24 cellular contexts compared by ENCODE assay signal in genomic region chr16:55398683-55399230, GRCh38.
DNase-seq lines count a peak whose midpoint lies in the region; ATAC-seq, FAIRE-seq and TF ChIP-seq lines count a peak whose summit lies in the region.
"Had no signal": no experiment of that assay in that cellular context is flagged by ENCODE, and none has a peak within 500 bp of the region (broad histone marks: within the 10 kb centered on the region; RNA-seq: fewer than 3 reads in every experiment).

No MANE protein-coding gene starts in this region.

- CTCF ChIA-PET in H1 (lab: Charles Lee; ENCODE audit: partially characterized antibody), result interaction anchor here (0.6 to 1.9 kb wide), 10 partner anchors 12 to 368 kb away, joined by 3 to 5 read pairs (median 4); no protein-coding TSS in a partner anchor

- intact Hi-C loops in heart right ventricle (cut with DNase I), result loop anchor here in 1 of 10 donors (2.0 kb wide), 1 partner anchor 62 kb away; no protein-coding TSS in a partner anchor
- intact Hi-C loops in posterior cingulate gyrus (cut with DNase I), result no loop called here

- H4K20me1 ChIP-seq in H1 (replicated peaks in 1 of 2; ENCODE audit: control insufficient read depth in 1 of 2, insufficient read depth in 2 of 2, low read length in 2 of 2) (no peaks in the 10 kb centered on the region), neural cell (ENCODE audit: insufficient read depth) (no peaks in the 10 kb centered on the region)
- H4K20me1 ChIP-seq: BLaER1 had no signal

- no peak overlapping the region for H4K5ac ChIP-seq in H1 (ENCODE audit: insufficient read length, low read depth, low read length)

- H3K9ac ChIP-seq in H1 (replicated peaks in 1 of 4; ENCODE audit: extremely low read depth in 1 of 4, low read depth in 3 of 4, low read length in 3 of 4) (no peak overlapping the region), neural cell (ENCODE audit: low read length) (no peak overlapping the region)
- H3K9ac ChIP-seq: BLaER1 had no signal

- no peak overlapping the region for H3K23ac ChIP-seq in H1 (ENCODE audit: insufficient read length)

- no peaks in the 10 kb centered on the region for H3K79me1 ChIP-seq in H1 (ENCODE audit: low read depth, low read length)

- H3K36me3 ChIP-seq in heart right ventricle (no peaks in the 10 kb centered on the region), right atrium auricular region (no peaks in the 10 kb centered on the region), H1 (ENCODE audit: control insufficient read depth in 2 of 4, insufficient read depth in 4 of 4, low read length in 3 of 4) (no peaks in the 10 kb centered on the region), neural cell (ENCODE audit: insufficient read depth, low read length) (no peaks in the 10 kb centered on the region)
- H3K36me3 ChIP-seq: BLaER1, SJSA1 had no signal

- TF ChIP-seq POLR2A in H1 (IDR thresholded peaks at IDR 0.05; ENCODE audit: control extremely low read depth in 1 of 2, low read depth in 2 of 2, low read length in 2 of 2), result no peak

- no peak overlapping the region for H2AK5ac ChIP-seq in H1 (ENCODE audit: low read depth, low read length)

- FAIRE-seq in H1 (lab: Jason Lieb, UNC), result no peak
- FAIRE-seq: A204.1, HTR-8/SVneo, K562 had no signal

- no peak overlapping the region for H2BK120ac ChIP-seq in H1 (replicated peaks; ENCODE audit: low read depth, low read length)

- H3K4me2 ChIP-seq in H1 (ENCODE audit: insufficient read depth in 1 of 2, low read depth in 2 of 2, low read length in 2 of 2) (no peak overlapping the region), neural cell (ENCODE audit: low read length) (no peak overlapping the region)
- H3K4me2 ChIP-seq: BLaER1 had no signal

- H2AFZ ChIP-seq in H1 (ENCODE audit: low read length) (no peak overlapping the region), neural cell (ENCODE audit: low read depth, low read length) (no peak overlapping the region)

- POLR2A ChIA-PET in H1 (lab: Charles Lee; ENCODE audit: partially characterized antibody), result interaction anchor here (0.8 kb wide), 1 partner anchor 10 kb away, joined by 3 read pairs; no protein-coding TSS in a partner anchor

- TF ChIP-seq CTCF in heart right ventricle (IDR thresholded peaks at IDR 0.05) (no peak), right atrium auricular region (IDR thresholded peaks at IDR 0.05) (no peak), H1 (IDR thresholded peaks at IDR 0.05; ENCODE audit: control extremely low read depth in 1 of 3, insufficient read depth in 1 of 3, low read depth in 1 of 3, low read length in 3 of 3) (peak; percentile 22 to 39 (median 36)), neural cell (IDR thresholded peaks at IDR 0.05; ENCODE audit: poor library complexity, severe bottlenecking) (peak; percentile 28)

- H3K14ac ChIP-seq in H1 (ENCODE audit: insufficient read length), result no peak overlapping the region

- H3K9me3 ChIP-seq in heart right ventricle, result no peaks in the 10 kb centered on the region
- H3K9me3 ChIP-seq in right atrium auricular region, result no peaks in the 10 kb centered on the region
- no peaks in the 10 kb centered on the region for H3K9me3 ChIP-seq in H1 (ENCODE audit: insufficient read depth in 2 of 2, low read depth in 1 of 2, low read length in 1 of 2)
- no peaks in the 10 kb centered on the region for H3K9me3 ChIP-seq in neural cell (ENCODE audit: low read length)
- H3K9me3 ChIP-seq: BLaER1, SJSA1 had no signal

- DNase-seq in heart right ventricle, result no peak
- no peak for DNase-seq in right atrium auricular region (ENCODE audit: low spot score)
- no peak for DNase-seq in H1 (ENCODE audit: low read depth in 1 of 2, low spot score in 2 of 2)
- no peak for DNase-seq in posterior cingulate gyrus
- DNase-seq in NCI-H2196 (lab: John Stamatoyannopoulos, UW; ENCODE audit: unreplicated experiment), result no peak
- DNase-seq: CD4-positive, CD25-positive, alpha-beta regulatory T cell; DMS153; DND-41; H7; Kasumi-1; NCI-H1092 treated with DMSO at 0.1 percent for 48 hours; NCI-H1436; NCI-H187; NCI-H2081 treated with DMSO at 0.1 percent for 48 hours; NCI-H526 treated with DMSO at 0.1 percent for 48 hours; Right ventricle myocardium superior; RPMI8226 had no signal

- no peaks in the 10 kb centered on the region; the same call in 1 of the 2 replicates for H3K23me2 ChIP-seq in H1 (ENCODE audit: low read depth, low read length)

- TF ChIP-seq EP300 in H1 (IDR thresholded peaks at IDR 0.05; ENCODE audit: borderline replicate concordance in 1 of 2, low read depth in 2 of 2, low read length in 2 of 2), result no peak
- TF ChIP-seq EP300 in neural cell (conservative IDR thresholded peaks at IDR 0.05; ENCODE audit: poor library complexity, severe bottlenecking), result no peak

- H2BK12ac ChIP-seq in H1 (ENCODE audit: low read depth, low read length), result no peak overlapping the region

- 68 to 77% methylated on average over 13 of the region's 13 CpGs for WGBS in heart right ventricle, 2 donors
- WGBS in H1 (ENCODE audit: extremely low coverage in 1 of 2, insufficient coverage in 1 of 2, insufficient read length in 1 of 2, insufficient replicate concordance in 2 of 2, low coverage in 1 of 2, low lambda C conversion rate in 2 of 2, missing lambda C conversion rate in 1 of 2), 2 experiments, result 76% methylated on average over 13 of the region's 13 CpGs; no CpG with 5 or more reads in 1 of the 2 experiments

- H2BK20ac ChIP-seq in H1 (ENCODE audit: low read length), result no peak overlapping the region

- no peak overlapping the region for H3K4me3 ChIP-seq in heart right ventricle
- no peak overlapping the region for H3K4me3 ChIP-seq in right atrium auricular region
- no peak overlapping the region for H3K4me3 ChIP-seq in H1 (ENCODE audit: extremely low read depth in 1 of 4, insufficient read depth in 2 of 4, low read depth in 3 of 4, low read length in 4 of 4)
- H3K4me3 ChIP-seq in neural cell (ENCODE audit: low read length), result no peak overlapping the region
- H3K4me3 ChIP-seq: BLaER1, K562, SJSA1 had no signal

- H3K4ac ChIP-seq in H1 (replicated peaks; ENCODE audit: insufficient read length, low read depth, low read length), result no peak overlapping the region

- H3K79me2 ChIP-seq in H1 (ENCODE audit: control insufficient read depth in 1 of 2, insufficient read depth in 2 of 2, low read length in 2 of 2), result no peaks in the 10 kb centered on the region
- no peaks in the 10 kb centered on the region for H3K79me2 ChIP-seq in neural cell (replicated peaks; ENCODE audit: insufficient read depth, low read length)

- H3K27me3 ChIP-seq in heart right ventricle (peaks cover 0 to 8% (median 0%) of the 10 kb centered on the region in 7 donors), right atrium auricular region (no peaks in the 10 kb centered on the region), H1 (replicated peaks in 1 of 4; ENCODE audit: control insufficient read depth in 3 of 4, extremely low read depth in 1 of 4, insufficient read depth in 3 of 4, low read length in 3 of 4) (no peaks in the 10 kb centered on the region), neural cell (ENCODE audit: insufficient read depth, low read depth, low read length) (no peaks in the 10 kb centered on the region)
- H3K27me3 ChIP-seq: BLaER1 had no signal

- peak; percentile 54 to 61 for TF ChIP-seq RAD21 in H1 (IDR thresholded peaks at IDR 0.05 in 1 of 2, conservative IDR thresholded peaks at IDR 0.05 in 1 of 2; ENCODE audit: low read depth in 2 of 2, low read length in 2 of 2)
- peak; percentile 30 for TF ChIP-seq RAD21 in neural cell (conservative IDR thresholded peaks at IDR 0.05)

- no peak overlapping the region for H3K18ac ChIP-seq in H1 (ENCODE audit: extremely low read depth, low read length)

- no peak overlapping the region for H2BK15ac ChIP-seq in H1 (ENCODE audit: low read length)

- no peak overlapping the region for H3K56ac ChIP-seq in H1 (replicated peaks; ENCODE audit: insufficient read length, low read depth, low read length)

- no peak overlapping the region for H4K91ac ChIP-seq in H1 (replicated peaks; ENCODE audit: insufficient read length, low read length)

- ATAC-seq in heart right ventricle, result peak in 6 of 8 donors; percentile 7 to 52 (median 36)
- ATAC-seq in HG02798 (IDR thresholded peaks at IDR 0.05; ENCODE audit: poor library complexity, unreplicated experiment), result no peak
- ATAC-seq: K562 had no signal

- no peak overlapping the region for H2BK5ac ChIP-seq in H1 (ENCODE audit: low read depth, low read length)

- H3K27ac ChIP-seq in heart right ventricle (no peak overlapping the region), right atrium auricular region (no peak overlapping the region), H1 (ENCODE audit: low read depth, low read length) (no peak overlapping the region), neural cell (ENCODE audit: low read length) (no peak overlapping the region)
- H3K27ac ChIP-seq: BLaER1, SJSA1 had no signal

- H3K9me2 ChIP-seq in neural cell (ENCODE audit: insufficient read depth, low read length), result no peaks in the 10 kb centered on the region

- no peaks in the 10 kb centered on the region for H3F3A ChIP-seq in neural cell (ENCODE audit: insufficient read depth, low read length, poor library complexity, severe bottlenecking)

- peak overlapping the region; percentile 23; the same call in 1 of the 2 replicates for H4K8ac ChIP-seq in H1 (ENCODE audit: extremely low read depth, insufficient read depth, low read length)

- H3K4me1 ChIP-seq in heart right ventricle, result peaks cover 0 to 18% (median 3%) of the 10 kb centered on the region in 9 donors
- no peaks in the 10 kb centered on the region for H3K4me1 ChIP-seq in right atrium auricular region
- no peaks in the 10 kb centered on the region for H3K4me1 ChIP-seq in H1 (replicated peaks in 1 of 4; ENCODE audit: control insufficient read depth in 3 of 4, insufficient read depth in 4 of 4, low read length in 3 of 4)
- H3K4me1 ChIP-seq: BLaER1, SJSA1 had no signal

TF ChIP-seq in H1, 55 proteins besides CTCF, POLR2A, EP300 and RAD21 (continues in another document):
- TF ChIP-seq SIN3A (conservative IDR thresholded peaks at IDR 0.05 in 1 of 2, IDR thresholded peaks at IDR 0.05 in 1 of 2; ENCODE audit: low read depth in 1 of 2, low read length in 2 of 2) (no peak), TBP (IDR thresholded peaks at IDR 0.05; ENCODE audit: low read depth, low read length) (no peak), RNF2 (IDR thresholded peaks at IDR 0.05; ENCODE audit: borderline replicate concordance, low read depth, low read length, missing control alignments, poor library complexity, severe bottlenecking) (no peak), RBBP5 (IDR thresholded peaks at IDR 0.05; ENCODE audit: borderline replicate concordance, low read depth, low read length) (no peak), NANOG (IDR thresholded peaks at IDR 0.05; ENCODE audit: insufficient read depth, low read depth, low read length, poor library complexity, severe bottlenecking) (no peak)

TF ChIP-seq in neural cell, 6 proteins besides CTCF, POLR2A, EP300 and RAD21 (continues in another document):
- TF ChIP-seq TAF1 (IDR thresholded peaks at IDR 0.05; ENCODE audit: low read depth) (no peak), POLR2AphosphoS5 (IDR thresholded peaks at IDR 0.05) (no peak), MXI1 (conservative IDR thresholded peaks at IDR 0.05; ENCODE audit: poor library complexity, severe bottlenecking) (no peak)

Comparison
In these comparisons a context has a peak if more than half of its experiments do, and no peak if none do; other contexts are left out.
1. CTCF ChIP-seq: peak in H1 (3 of 3) and neural cell (single experiment); none in heart right ventricle (0 of 9) and right atrium auricular region (0 of 2).